ENCODE assay signal across 1 cellular context in genomic region chr7:2022737-2023250, GRCh38.
TF ChIP-seq lines count a peak whose summit lies in the region.

No MANE protein-coding gene starts in this region.

TF ChIP-seq in K562, 482 proteins besides CTCF, POLR2A, EP300 and RAD21 (continued from another document and continues in another):
- TF ChIP-seq ZNF318 (IDR thresholded peaks at IDR 0.05; ENCODE audit: borderline replicate concordance in 1 of 2, low read depth in 1 of 2), result peak in 1 of 2 experiments; percentile 20; a peak in 1 of 4 replicates
- TF ChIP-seq E2F8 (IDR thresholded peaks at IDR 0.05; ENCODE audit: low read depth, partially characterized antibody), result peak; percentile 32
- no peak for TF ChIP-seq KLF10 (CRISPR knock-in tag; IDR thresholded peaks at IDR 0.05)
- TF ChIP-seq ATF4 (CRISPR knock-in tag; IDR thresholded peaks at IDR 0.05), result peak; percentile 62
- no peak for TF ChIP-seq ZNF23 (CRISPR knock-in tag; IDR thresholded peaks at IDR 0.05)
- TF ChIP-seq MAX (CRISPR knock-in tag; IDR thresholded peaks at IDR 0.05), result no peak
- no peak for TF ChIP-seq HNRNPK (IDR thresholded peaks at IDR 0.05; ENCODE audit: low read depth, low read length, poor library complexity, severe bottlenecking)
- TF ChIP-seq EHMT2 (IDR thresholded peaks at IDR 0.05), result peak; percentile 70; the same call in 1 of the 2 replicates
- TF ChIP-seq YBX1 (IDR thresholded peaks at IDR 0.05), result no peak
- peak; percentile 53 for TF ChIP-seq RBBP5 (IDR thresholded peaks at IDR 0.05; ENCODE audit: borderline replicate concordance, insufficient read depth, low read length, poor library complexity, severe bottlenecking)
- no peak for TF ChIP-seq ZBTB43 (CRISPR knock-in tag; IDR thresholded peaks at IDR 0.05)
- peak; percentile 83 for TF ChIP-seq JUND (IDR thresholded peaks at IDR 0.05; ENCODE audit: borderline replicate concordance, low read depth, low read length)
- peak; percentile 69; the same call in 1 of the 3 replicates for TF ChIP-seq JUND (tag; IDR thresholded peaks at IDR 0.05; ENCODE audit: borderline replicate concordance, low read depth, low read length)
- no peak for TF ChIP-seq MIER1 (IDR thresholded peaks at IDR 0.05; ENCODE audit: low read depth)
- TF ChIP-seq TRIM24 (IDR thresholded peaks at IDR 0.05), result peak; percentile 95 to 97
- no peak for TF ChIP-seq MCM5 (IDR thresholded peaks at IDR 0.05; ENCODE audit: low read depth)
- TF ChIP-seq CHD7 (IDR thresholded peaks at IDR 0.05; ENCODE audit: low read depth, low read length), result no peak
- TF ChIP-seq SMARCC2 (IDR thresholded peaks at IDR 0.05; ENCODE audit: low read depth), result peak; percentile 96
- no peak for TF ChIP-seq ZNF57 (CRISPR knock-in tag; IDR thresholded peaks at IDR 0.05)
- peak; percentile 19; the same call in 1 of the 2 replicates for TF ChIP-seq RAD51 (IDR thresholded peaks at IDR 0.05; ENCODE audit: borderline replicate concordance, low read depth)
- TF ChIP-seq ATF1 (CRISPR knock-in tag; IDR thresholded peaks at IDR 0.05), result no peak
- peak; percentile 38; the same call in 1 of the 2 replicates for TF ChIP-seq ATF1 (tag; IDR thresholded peaks at IDR 0.05)
- TF ChIP-seq RNF2 (IDR thresholded peaks at IDR 0.05), result peak; percentile 97
- TF ChIP-seq HDAC2 (IDR thresholded peaks at IDR 0.05), result peak; percentile 96
- peak; percentile 91 for TF ChIP-seq HDAC3 (IDR thresholded peaks at IDR 0.05; ENCODE audit: borderline replicate concordance, partially characterized antibody)
- peak; percentile 98 for TF ChIP-seq TEAD4 (IDR thresholded peaks at IDR 0.05; ENCODE audit: low read length)
- TF ChIP-seq TEAD4 (CRISPR knock-in tag; IDR thresholded peaks at IDR 0.05; ENCODE audit: borderline replicate concordance), result no peak
- TF ChIP-seq ZSCAN32 (CRISPR knock-in tag; IDR thresholded peaks at IDR 0.05), result no peak
- TF ChIP-seq HMGN3 (IDR thresholded peaks at IDR 0.05; ENCODE audit: borderline replicate concordance, extremely low read depth, insufficient read length, low read depth, low read length), result peak; percentile 33
- no peak for TF ChIP-seq CREB3 (tag; conservative IDR thresholded peaks at IDR 0.05; ENCODE audit: low read depth)
- no peak for TF ChIP-seq ILK (tag; IDR thresholded peaks at IDR 0.05; ENCODE audit: borderline replicate concordance, low read depth)
